6 cellular contexts compared by ENCODE assay signal in genomic region chr7:102516951-102517350, GRCh38. TPM values are rescaled to one million over a fixed set of nuclear protein-coding genes. Genes with fewer than 3 reads are reported as not detected.
"Had no signal": no experiment of that assay in that cellular context is flagged by ENCODE, and none has a peak within 500 bp of the region (broad histone marks: within the 10 kb centered on the region; RNA-seq: fewer than 3 reads in every experiment).

No MANE protein-coding gene starts in this region.

RNA-seq across cellular contexts. Expression of gene SPDYE2, which starts 34.1 kb away (rescaled TPM):
- total RNA-seq: activated naive CD4-positive, alpha-beta T cell treated with anti-CD3 and anti-CD28 coated beads for 36 hours; activated T-cell treated with anti-CD3 and anti-CD28 coated beads, Interleukin-2, amount 50 U/mL, for 4 hours; cardiac muscle cell; NCI-H460; PC-9; SK-MEL-5 had no signal
